ENCODE assay signal across 8 cellular contexts in genomic region chr17:40560592-40561293, GRCh38. TPM values are rescaled to one million over a fixed set of nuclear protein-coding genes. Genes with fewer than 3 reads are reported as not detected.
DNase-seq lines count a peak whose midpoint lies in the region; ATAC-seq and TF ChIP-seq lines count a peak whose summit lies in the region.

No MANE protein-coding gene starts in this region.

- POLR2A ChIA-PET in activated CD4-positive, alpha-beta T cell treated with anti-CD3 and anti-CD28 coated beads, Interleukin-2, amount 10 ng/mL, durations not matched to agents 7 days and 5 days (lab: Charles Lee): interaction anchor here (0.5 to 1.4 kb wide), 8 partner anchors 44 to 198 kb away, joined by 3 to 8 read pairs (median 4); partner anchors contain the start of genes SMARCE1 and TOP2A

- H3K4me1 Mint-ChIP-seq in activated CD4-positive, alpha-beta T cell treated with anti-CD3 and anti-CD28 coated beads, Interleukin-2, amount 10 ng/mL, durations not matched to agents 7 days and 5 days: peaks cover 72% of the 10 kb centered on the region

- peak overlapping the region; percentile 86 for H3K4me3 Mint-ChIP-seq in activated CD4-positive, alpha-beta T cell treated with anti-CD3 and anti-CD28 coated beads, Interleukin-2, amount 10 ng/mL, durations not matched to agents 7 days and 5 days

- ATAC-seq in GM21360 (IDR thresholded peaks at IDR 0.05; ENCODE audit: unreplicated experiment): peak; percentile 27

- no peaks in the 10 kb centered on the region for H3K9me3 Mint-ChIP-seq in activated CD4-positive, alpha-beta T cell treated with anti-CD3 and anti-CD28 coated beads, Interleukin-2, amount 10 ng/mL, durations not matched to agents 7 days and 5 days

- no peaks in the 10 kb centered on the region for H3K27me3 Mint-ChIP-seq in activated CD4-positive, alpha-beta T cell treated with anti-CD3 and anti-CD28 coated beads, Interleukin-2, amount 10 ng/mL, durations not matched to agents 7 days and 5 days

- peaks cover 93% of the 10 kb centered on the region for H3K36me3 Mint-ChIP-seq in activated CD4-positive, alpha-beta T cell treated with anti-CD3 and anti-CD28 coated beads, Interleukin-2, amount 10 ng/mL, durations not matched to agents 7 days and 5 days (ENCODE audit: low read depth)

- peak; percentile 81 for DNase-seq in CD1c-positive myeloid dendritic cell (ENCODE audit: extremely low spot score)
- peak; percentile 92 for DNase-seq in KBM-7
- peak; percentile 83 for DNase-seq in activated CD4-positive, alpha-beta T cell treated with anti-CD3 and anti-CD28 coated beads, Interleukin-2, amount 10 ng/mL, durations not matched to agents 7 days and 5 days
- DNase-seq in erythroblast (lab: John Stamatoyannopoulos, UW): peak; percentile 50 to 77
- no peak for DNase-seq in cerebellum (ENCODE audit: low spot score)
- DNase-seq in ecto neural progenitor cell (ENCODE audit: low spot score): no peak

- in situ Hi-C loops in KBM-7 (cut with MboI; ENCODE audit: low pct_unique_long_range_greater_than_20kb, low sequenced_read_pairs): no loop called here

- H3K4me3 ChIP-seq in skin epidermis: peak overlapping the region in 6 of 7 experiments; percentile 4 to 34 (median 13)

- TF ChIP-seq POLR2A in erythroblast (IDR thresholded peaks at IDR 0.05; ENCODE audit: low read length): no peak

- peak overlapping the region in 18 of 21 experiments; percentile 16 to 89 (median 77) for H3K27ac ChIP-seq in skin epidermis

- CTCF ChIA-PET in activated CD4-positive, alpha-beta T cell treated with anti-CD3 and anti-CD28 coated beads, Interleukin-2, amount 10 ng/mL, durations not matched to agents 7 days and 5 days (lab: Charles Lee): interaction anchor here (0.5 to 14.8 kb wide), 31 partner anchors 9 to 329 kb away, joined by 3 to 317 read pairs (median 5); no protein-coding TSS in a partner anchor

- peak overlapping the region; percentile 89 for H3K27ac Mint-ChIP-seq in activated CD4-positive, alpha-beta T cell treated with anti-CD3 and anti-CD28 coated beads, Interleukin-2, amount 10 ng/mL, durations not matched to agents 7 days and 5 days

RNA-seq across cellular contexts. Expression of gene CCR7, which starts 4.5 kb away (rescaled TPM):
- total RNA-seq in activated CD4-positive, alpha-beta T cell treated with anti-CD3 and anti-CD28 coated beads, Interleukin-2, amount 10 ng/mL, durations not matched to agents 7 days and 5 days: 100 to 1,000 TPM; 281 to 323 TPM
- not detected for total RNA-seq in cerebellum

RNA-seq across cellular contexts. Expression of gene TNS4, which starts 59.3 kb away (rescaled TPM):
- 1 to 10 TPM; 3.5 to 3.7 TPM for total RNA-seq in activated CD4-positive, alpha-beta T cell treated with anti-CD3 and anti-CD28 coated beads, Interleukin-2, amount 10 ng/mL, durations not matched to agents 7 days and 5 days
- total RNA-seq in cerebellum: not detected

Comparison
In these comparisons a context has a peak if more than half of its experiments do, and no peak if none do; other contexts are left out.
1. DNase-seq: peak in CD1c-positive myeloid dendritic cell (single experiment), KBM-7 (single experiment), activated CD4-positive, alpha-beta T cell treated with anti-CD3 and anti-CD28 coated beads, Interleukin-2, amount 10 ng/mL, durations not matched to agents 7 days and 5 days (single experiment) and erythroblast (2 of 2); none in cerebellum (single experiment) and ecto neural progenitor cell (single experiment).
2. RNA of gene CCR7, which starts 4.5 kb away (total RNA-seq): 281 to 323 TPM in activated CD4-positive, alpha-beta T cell treated with anti-CD3 and anti-CD28 coated beads, Interleukin-2, amount 10 ng/mL, durations not matched to agents 7 days and 5 days; not detected in cerebellum (single experiment); every median in the first group is over 100 times any median in the second.